Comparison of ENCODE assay signal across 5 cellular contexts in genomic region chr14:86905386-86905926, GRCh38.
DNase-seq lines count a peak whose midpoint lies in the region; ATAC-seq and TF ChIP-seq lines count a peak whose summit lies in the region.
"Not testable (repeated sequence)": the region's sequence is repeated elsewhere in the genome, so short reads cannot be mapped to it uniquely, and the experiment has no call there.

No MANE protein-coding gene starts in this region.

- intact Hi-C loops in right cardiac atrium (cut with DNase I); lower lobe of right lung (cut with DNase I); upper lobe of right lung (cut with DNase I): not testable (repeated sequence)
- intact Hi-C loops in posterior vena cava (cut with DNase I) = loop anchor here in 1 of 2 donors (10.0 kb wide), 1 partner anchor 709 kb away; no protein-coding TSS in a partner anchor

- H3K36me3 ChIP-seq in RWPE2 (ENCODE audit: low read depth); lower lobe of right lung; upper lobe of right lung: not testable (repeated sequence)

- ATAC-seq in RWPE2 (ENCODE audit: low read depth); right cardiac atrium; lower lobe of right lung; upper lobe of right lung: not testable (repeated sequence)

- TF ChIP-seq CTCF in RWPE2 (IDR thresholded peaks at IDR 0.05; ENCODE audit: poor library complexity, severe bottlenecking); lower lobe of right lung (IDR thresholded peaks at IDR 0.05); upper lobe of right lung (IDR thresholded peaks at IDR 0.05): not testable (repeated sequence)

- not testable (repeated sequence) for H3K27ac ChIP-seq in RWPE2 (ENCODE audit: poor library complexity, severe bottlenecking); right cardiac atrium (ENCODE audit: low read length); lower lobe of right lung; upper lobe of right lung

- H3K4me1 ChIP-seq in RWPE2 (ENCODE audit: insufficient read depth, poor library complexity, severe bottlenecking); right cardiac atrium (ENCODE audit: control insufficient read depth, insufficient read depth, low read length); lower lobe of right lung; upper lobe of right lung: not testable (repeated sequence)

- 96% methylated on average over 47 of the region's 48 CpGs for WGBS in right cardiac atrium

- DNase-seq in RWPE2 (ENCODE audit: low spot score) (peak; percentile 42), right cardiac atrium (peak in 2 of 3 donors; percentile 37 to 42), lower lobe of right lung (peak; percentile 43), posterior vena cava (ENCODE audit: low spot score) (peak; percentile 74), upper lobe of right lung (peak; percentile 56)

- peaks cover 11% of the 10 kb centered on the region for H3K27me3 ChIP-seq in RWPE2 (ENCODE audit: insufficient read depth, poor library complexity, severe bottlenecking)
- H3K27me3 ChIP-seq in right cardiac atrium (ENCODE audit: control insufficient read depth, insufficient read depth); lower lobe of right lung (ENCODE audit: low read depth); upper lobe of right lung: not testable (repeated sequence)

- H3K4me3 ChIP-seq in RWPE2 (ENCODE audit: severe bottlenecking); right cardiac atrium (ENCODE audit: low read length); lower lobe of right lung; upper lobe of right lung: not testable (repeated sequence)

- H3K9me3 ChIP-seq in RWPE2 (ENCODE audit: severe bottlenecking); right cardiac atrium (ENCODE audit: control insufficient read depth, low read length); lower lobe of right lung; upper lobe of right lung: not testable (repeated sequence)
